In the genomic region with DNA sequence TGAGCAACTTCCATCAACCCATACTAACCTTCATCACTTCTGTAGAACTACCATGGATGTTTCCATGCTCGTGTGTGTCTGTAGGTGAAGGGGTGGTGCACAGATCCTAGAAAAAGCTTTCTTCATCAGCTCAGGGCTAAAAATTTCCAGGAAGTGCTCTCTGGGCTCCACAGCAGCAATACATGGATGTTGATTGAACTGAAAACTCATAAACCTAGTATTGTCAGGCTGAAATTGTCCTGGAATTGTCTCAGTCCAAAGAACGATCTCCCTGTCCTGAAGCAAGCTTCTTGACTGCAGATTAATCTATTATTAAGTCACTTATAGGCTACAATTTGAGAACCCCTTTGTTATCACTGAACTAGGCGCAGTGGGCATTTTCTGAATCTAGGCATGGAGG, we compare ENCODE assay signal across 20 cellular contexts. TPM values are rescaled to one million over a fixed set of nuclear protein-coding genes. Genes with fewer than 3 reads are reported as not detected.
A peak's percentile ranks its signal among the peaks of the same experiment; 100 is the strongest.
DNase-seq lines count a peak whose midpoint lies in the region; ATAC-seq and TF ChIP-seq lines count a peak whose summit lies in the region.
"Had no signal": no experiment of that assay in that cellular context is flagged by ENCODE, and none has a peak within 500 bp of the region (broad histone marks: within the 10 kb centered on the region; RNA-seq: fewer than 3 reads in every experiment).

No MANE protein-coding gene starts in this region.

- no peaks in the 10 kb centered on the region for H3K9me3 ChIP-seq in SJSA1 (replicated peaks)
- no peaks in the 10 kb centered on the region for H3K9me3 ChIP-seq in skeletal muscle satellite cell (replicated peaks; ENCODE audit: low read length)
- H3K9me3 ChIP-seq: esophagus squamous epithelium, spleen, tibial nerve had no signal

- H3K36me3 ChIP-seq in SJSA1 = peaks cover 12% of the 10 kb centered on the region
- no peaks in the 10 kb centered on the region for H3K36me3 ChIP-seq in skeletal muscle satellite cell (ENCODE audit: insufficient read depth, low read length)
- H3K36me3 ChIP-seq: esophagus squamous epithelium, spleen, tibial nerve had no signal

- peaks cover 31% of the 10 kb centered on the region for H3K4me1 ChIP-seq in SJSA1 (replicated peaks)
- H3K4me1 ChIP-seq in foreskin keratinocyte = peaks cover 7% of the 10 kb centered on the region
- peaks cover 33% of the 10 kb centered on the region for H3K4me1 ChIP-seq in skeletal muscle satellite cell (ENCODE audit: control insufficient read depth, insufficient read depth, low read length)

- H3K4me2 ChIP-seq in skeletal muscle satellite cell (ENCODE audit: low read length) = peak overlapping the region; percentile 59

- DNase-seq in HT-29 (ENCODE audit: low spot score) (peak; percentile 33), SJSA1 (ENCODE audit: low read depth in 1 of 2, low spot score in 2 of 2) (no peak), foreskin keratinocyte (no peak), NCI-H2227 treated with DMSO at 0.1 percent for 48 hours (lab: John Stamatoyannopoulos, UW) (no peak), NCI-H2171 treated with DMSO at 0.1 percent for 48 hours (lab: John Stamatoyannopoulos, UW) (no peak)
- DNase-seq: activated B cell treated with CpG ODN at 0.5 μM for 24 hours; activated CD4-positive, alpha-beta memory T cell treated with anti-CD3 and anti-CD28 coated beads, Interleukin-2, amount 10 ng/mL, durations not matched to agents 7 days and 5 days; activated gamma-delta T cell treated with Interleukin-2 at 50 U/mL for 16 hours; effector CD8-positive, alpha-beta T cell; esophagus squamous epithelium; MM.1S; NCI-H146; NCI-H774; spleen; stimulated activated CD4-positive, alpha-beta T cell treated with anti-CD3 and anti-CD28 coated beads, Interleukin-4, amount 100 ng/mL, for 24 hours had no signal

- TF ChIP-seq CTCF in foreskin keratinocyte (conservative IDR thresholded peaks at IDR 0.05) = no peak

- no peaks in the 10 kb centered on the region for H3K27me3 ChIP-seq in SJSA1 (replicated peaks)
- no peaks in the 10 kb centered on the region for H3K27me3 ChIP-seq in foreskin keratinocyte
- no peaks in the 10 kb centered on the region for H3K27me3 ChIP-seq in skeletal muscle satellite cell (ENCODE audit: control insufficient read depth, insufficient read depth, low read length)
- H3K27me3 ChIP-seq: esophagus squamous epithelium, tibial nerve had no signal

- H3K27ac ChIP-seq in SJSA1 (peak overlapping the region; percentile 59), foreskin keratinocyte (peak overlapping the region; percentile 29)
- H3K27ac ChIP-seq: esophagus squamous epithelium, spleen, tibial nerve had no signal

- H3K9ac ChIP-seq in skeletal muscle satellite cell (ENCODE audit: low read depth, low read length) = no peak overlapping the region

- H3K4me3 ChIP-seq in SJSA1 (no peak overlapping the region), skeletal muscle satellite cell (ENCODE audit: low read length) (peak overlapping the region; percentile 25)
- H3K4me3 ChIP-seq: esophagus squamous epithelium, spleen, tibial nerve had no signal

- no peak for ATAC-seq in foreskin keratinocyte
- ATAC-seq in HG03045 (IDR thresholded peaks at IDR 0.05; ENCODE audit: unreplicated experiment) = no peak

RNA-seq across cellular contexts. Expression of a gene that starts 39.8 kb away (rescaled TPM):
- 0.13 TPM in 1 of 2 replicates, not detected in the other for total RNA-seq in HT-29 (2014; rRNA removed; shearing (Covaris generic))
- not detected in 2 replicates for total RNA-seq in SJSA1 (2014; rRNA removed; shearing (Covaris generic))
- 0.14 TPM in 1 of 2 replicates, not detected in the other for total RNA-seq in foreskin keratinocyte
- 0.08 and 0.12 TPM in 2 replicates for polyA plus RNA-seq in foreskin keratinocyte
- under 0.01 TPM in 2 replicates for total RNA-seq in skeletal muscle satellite cell (2012; rRNA removed)
- total RNA-seq: activated CD4-positive, alpha-beta memory T cell treated with anti-CD3 and anti-CD28 coated beads, Interleukin-2, amount 10 ng/mL, durations not matched to agents 7 days and 5 days; glomerular endothelial cell; left lobe of liver; spleen had no signal
